Comparison of ENCODE assay signal across 1 cellular context in the genomic region with DNA sequence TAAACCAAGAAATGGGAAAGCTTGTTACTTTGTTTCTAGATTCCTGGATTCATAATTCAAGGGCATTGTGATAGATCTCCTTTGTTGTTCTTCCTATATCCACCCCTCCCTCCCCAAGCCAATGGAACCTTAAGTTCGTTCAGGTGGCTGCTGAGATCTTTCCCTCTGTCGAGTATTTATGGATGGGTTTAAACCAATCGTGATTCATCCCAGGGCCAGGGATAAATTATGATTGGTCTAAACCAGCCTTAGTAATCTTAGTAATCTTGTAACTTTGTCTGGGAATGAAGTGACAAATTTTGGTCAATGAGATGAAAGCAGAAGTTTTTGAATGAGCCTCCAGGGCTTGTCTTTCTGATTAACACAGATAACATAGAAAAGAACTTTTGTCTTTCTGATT.
TF ChIP-seq lines count a peak whose summit lies in the region.

No MANE protein-coding gene starts in this region.

TF ChIP-seq in K562, 482 proteins besides CTCF, POLR2A, EP300 and RAD21:
- TF ChIP-seq HEY1 (CRISPR knock-in tag; IDR thresholded peaks at IDR 0.05; ENCODE audit: borderline replicate concordance): no peak
- no peak for TF ChIP-seq DACH1 (IDR thresholded peaks at IDR 0.05; ENCODE audit: partially characterized antibody)
- TF ChIP-seq KAT8 (IDR thresholded peaks at IDR 0.05; ENCODE audit: low read depth): no peak
- no peak for TF ChIP-seq NR3C1 (CRISPR knock-in tag; IDR thresholded peaks at IDR 0.05)
- no peak for TF ChIP-seq MIER1 (IDR thresholded peaks at IDR 0.05; ENCODE audit: low read depth)
- TF ChIP-seq, protein P1, sequence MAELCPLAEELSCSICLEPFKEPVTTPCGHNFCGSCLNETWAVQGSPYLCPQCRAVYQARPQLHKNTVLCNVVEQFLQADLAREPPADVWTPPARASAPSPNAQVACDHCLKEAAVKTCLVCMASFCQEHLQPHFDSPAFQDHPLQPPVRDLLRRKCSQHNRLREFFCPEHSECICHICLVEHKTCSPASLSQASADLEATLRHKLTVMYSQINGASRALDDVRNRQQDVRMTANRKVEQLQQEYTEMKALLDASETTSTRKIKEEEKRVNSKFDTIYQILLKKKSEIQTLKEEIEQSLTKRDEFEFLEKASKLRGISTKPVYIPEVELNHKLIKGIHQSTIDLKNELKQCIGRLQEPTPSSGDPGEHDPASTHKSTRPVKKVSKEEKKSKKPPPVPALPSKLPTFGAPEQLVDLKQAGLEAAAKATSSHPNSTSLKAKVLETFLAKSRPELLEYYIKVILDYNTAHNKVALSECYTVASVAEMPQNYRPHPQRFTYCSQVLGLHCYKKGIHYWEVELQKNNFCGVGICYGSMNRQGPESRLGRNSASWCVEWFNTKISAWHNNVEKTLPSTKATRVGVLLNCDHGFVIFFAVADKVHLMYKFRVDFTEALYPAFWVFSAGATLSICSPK (IDR thresholded peaks at IDR 0.05; ENCODE audit: borderline replicate concordance): no peak
- TF ChIP-seq TCF7 (IDR thresholded peaks at IDR 0.05; ENCODE audit: borderline replicate concordance): no peak
- TF ChIP-seq, protein P2, sequence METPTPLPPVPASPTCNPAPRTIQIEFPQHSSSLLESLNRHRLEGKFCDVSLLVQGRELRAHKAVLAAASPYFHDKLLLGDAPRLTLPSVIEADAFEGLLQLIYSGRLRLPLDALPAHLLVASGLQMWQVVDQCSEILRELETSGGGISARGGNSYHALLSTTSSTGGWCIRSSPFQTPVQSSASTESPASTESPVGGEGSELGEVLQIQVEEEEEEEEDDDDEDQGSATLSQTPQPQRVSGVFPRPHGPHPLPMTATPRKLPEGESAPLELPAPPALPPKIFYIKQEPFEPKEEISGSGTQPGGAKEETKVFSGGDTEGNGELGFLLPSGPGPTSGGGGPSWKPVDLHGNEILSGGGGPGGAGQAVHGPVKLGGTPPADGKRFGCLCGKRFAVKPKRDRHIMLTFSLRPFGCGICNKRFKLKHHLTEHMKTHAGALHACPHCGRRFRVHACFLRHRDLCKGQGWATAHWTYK (CRISPR knock-in tag; IDR thresholded peaks at IDR 0.05): no peak
- TF ChIP-seq TAL1 (IDR thresholded peaks at IDR 0.05): no peak
